26 cellular contexts compared by ENCODE assay signal in the genomic region with DNA sequence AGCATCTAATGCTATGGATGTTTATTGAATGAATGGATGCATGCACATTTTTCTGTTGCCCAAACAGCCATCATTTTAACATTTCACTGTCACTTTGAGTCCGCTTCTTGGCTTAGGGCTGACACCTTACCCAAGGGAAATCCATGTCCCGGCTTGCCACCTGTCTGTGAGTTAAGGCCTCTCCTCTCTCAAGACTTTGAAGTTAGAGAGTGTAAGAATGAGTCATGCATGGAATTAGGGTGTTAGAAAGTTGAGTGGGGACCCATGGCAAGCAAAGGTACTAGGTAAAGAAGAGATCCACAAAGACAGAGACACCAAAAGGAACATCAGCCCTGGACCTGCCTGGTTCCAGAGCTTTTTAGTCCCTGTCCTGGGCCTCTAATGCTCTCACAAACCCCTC.
"Had no signal": no experiment of that assay in that cellular context is flagged by ENCODE, and none has a peak within 500 bp of the region (broad histone marks: within the 10 kb centered on the region; RNA-seq: fewer than 3 reads in every experiment).

No MANE protein-coding gene starts in this region.

- H3K27me3 Mint-ChIP-seq: activated naive CD8-positive, alpha-beta T cell treated with anti-CD3 and anti-CD28 coated beads, Interleukin-2, amount 10 ng/mL, durations not matched to agents 7 days and 5 days had no signal

- H3K9me3 Mint-ChIP-seq: activated naive CD4-positive, alpha-beta T cell treated with anti-CD3 and anti-CD28 coated beads for 36 hours; activated naive CD8-positive, alpha-beta T cell treated with anti-CD3 and anti-CD28 coated beads, Interleukin-2, amount 10 ng/mL, durations not matched to agents 7 days and 5 days; activated T-helper 1 cell treated with anti-CD3 and anti-CD28 coated beads, Interleukin-12 subunit alpha, Interleukin-12 subunit beta, Interleukin-2, Interleukin-4 antibody, amounts not matched to agents 30 ng/mL and 10 ng/mL and 1 ng/mL, durations not matched to agents 14 hours and 24 hours and 36 hours; natural killer cell; neural progenitor cell had no signal

- H3K27ac ChIP-seq: brain microvascular endothelial cell, epithelial cell of prostate, hepatocyte, neural progenitor cell, parathyroid adenoma, spleen, testis had no signal

- H2AFZ ChIP-seq: hepatocyte, neural progenitor cell, parathyroid adenoma had no signal

- H3K9me3 ChIP-seq: spleen, testis had no signal

- H3K79me2 ChIP-seq: hepatocyte, parathyroid adenoma had no signal

- H3K4me3 ChIP-seq: hepatocyte, neural progenitor cell, spleen, testis had no signal

- H3K9ac ChIP-seq: neural progenitor cell, parathyroid adenoma had no signal

- H3K27me3 ChIP-seq: brain microvascular endothelial cell, hepatocyte, neural progenitor cell, spleen, testis had no signal

- H3K27ac Mint-ChIP-seq: activated CD8-positive, alpha-beta T cell treated with anti-CD3 and anti-CD28 coated beads, Interleukin-2, amount 10 ng/mL, durations not matched to agents 7 days and 5 days; activated T-helper 1 cell treated with anti-CD3 and anti-CD28 coated beads, Interleukin-12 subunit alpha, Interleukin-12 subunit beta, Interleukin-2, Interleukin-4 antibody, amounts not matched to agents 30 ng/mL and 10 ng/mL and 1 ng/mL, durations not matched to agents 14 hours and 24 hours and 36 hours; neural progenitor cell had no signal

- DNase-seq: activated CD4-positive, alpha-beta T cell treated with anti-CD3 and anti-CD28 coated beads, Interleukin-2, amount 50 U/mL, for 1 hour; activated CD4-positive, CD25-positive, alpha-beta regulatory T cell treated with anti-CD3 and anti-CD28 coated beads, Interleukin-2, amount 50 U/mL, for 72 hours; activated CD8-positive, alpha-beta T cell treated with anti-CD3 and anti-CD28 coated beads, Interleukin-2, amount 10 ng/mL, durations not matched to agents 7 days and 5 days; activated effector memory CD4-positive, alpha-beta T cell treated with anti-CD3 and anti-CD28 coated beads, Interleukin-2, amount 50 U/mL, for 16 hours; activated naive CD4-positive, alpha-beta T cell treated with anti-CD3 and anti-CD28 coated beads for 36 hours; activated naive CD8-positive, alpha-beta T cell treated with anti-CD3 and anti-CD28 coated beads, Interleukin-2, amount 10 ng/mL, durations not matched to agents 7 days and 5 days; activated T-cell treated with anti-CD3 and anti-CD28 coated beads for 4 hours; amniotic stem cell; brain microvascular endothelial cell; central memory CD4-positive, alpha-beta T cell; islet precursor cell; left cardiac atrium; mesenchymal stem cell; natural killer cell; occipital lobe; spleen; stimulated activated naive CD4-positive, alpha-beta T cell; T-helper 2 cell; testis; trophoblast cell had no signal

- H3K4me1 Mint-ChIP-seq: neural progenitor cell had no signal

- H3K4me3 Mint-ChIP-seq: activated CD8-positive, alpha-beta T cell treated with anti-CD3 and anti-CD28 coated beads, Interleukin-2, amount 10 ng/mL, durations not matched to agents 7 days and 5 days; activated naive CD4-positive, alpha-beta T cell treated with anti-CD3 and anti-CD28 coated beads for 36 hours; activated naive CD8-positive, alpha-beta T cell treated with anti-CD3 and anti-CD28 coated beads, Interleukin-2, amount 10 ng/mL, durations not matched to agents 7 days and 5 days; activated T-helper 1 cell treated with anti-CD3 and anti-CD28 coated beads, Interleukin-12 subunit alpha, Interleukin-12 subunit beta, Interleukin-2, Interleukin-4 antibody, amounts not matched to agents 30 ng/mL and 10 ng/mL and 1 ng/mL, durations not matched to agents 14 hours and 24 hours and 36 hours; natural killer cell; neural progenitor cell had no signal

- H3K4me2 ChIP-seq: hepatocyte, neural progenitor cell had no signal

- H3K36me3 ChIP-seq: neural progenitor cell had no signal

- ATAC-seq: activated CD8-positive, alpha-beta T cell treated with anti-CD3 and anti-CD28 coated beads, Interleukin-2, amount 10 ng/mL, durations not matched to agents 7 days and 5 days; left cardiac atrium; natural killer cell; right cardiac atrium had no signal

- H3K4me1 ChIP-seq: neural progenitor cell, parathyroid adenoma, spleen, testis had no signal
